12 cellular contexts compared by ENCODE assay signal in genomic region chr11:116786360-116786759, GRCh38. TPM values are rescaled to one million over a fixed set of nuclear protein-coding genes. Genes with fewer than 3 reads are reported as not detected.
DNase-seq lines count a peak whose midpoint lies in the region; ATAC-seq and TF ChIP-seq lines count a peak whose summit lies in the region.
"Had no signal": no experiment of that assay in that cellular context is flagged by ENCODE, and none has a peak within 500 bp of the region (broad histone marks: within the 10 kb centered on the region; RNA-seq: fewer than 3 reads in every experiment).

No MANE protein-coding gene starts in this region.

- H3K9ac ChIP-seq in HUES6 (ENCODE audit: low read length) = no peak overlapping the region

- peaks cover 25% of the 10 kb centered on the region for H3K4me1 ChIP-seq in CD8-positive, alpha-beta memory T cell (ENCODE audit: insufficient read depth, low read length)
- H3K4me1 ChIP-seq in HUES6 (ENCODE audit: control insufficient read depth, insufficient read depth, low read length) = peaks cover 9% of the 10 kb centered on the region
- peaks cover 0 to 32% (median 22%) of the 10 kb centered on the region in 4 donors for H3K4me1 ChIP-seq in tibial artery

- H3K27me3 ChIP-seq in CD8-positive, alpha-beta memory T cell (ENCODE audit: insufficient read depth, low read length, poor library complexity, severe bottlenecking) = no peaks in the 10 kb centered on the region
- H3K27me3 ChIP-seq in HUES6 (ENCODE audit: control insufficient read depth, insufficient read depth, low read length) (peaks cover 28% of the 10 kb centered on the region), tibial artery (peaks cover 0 to 3% of the 10 kb centered on the region in 2 donors)

- intact Hi-C loops in tibial artery (cut with DNase I; ENCODE audit: low total_unique reads) = loop anchor here (10.0 kb wide), 1 partner anchor 448 kb away; the partner anchor contains the start of genes PCSK7 and RNF214

- H3K36me3 Mint-ChIP-seq in CD8-positive, alpha-beta memory T cell = peaks cover 15 to 62% (median 40%) of the 10 kb centered on the region in 3 donors
- H3K36me3 Mint-ChIP-seq in activated naive CD8-positive, alpha-beta T cell treated with anti-CD3 and anti-CD28 coated beads, Interleukin-2, amount 50 U/mL, for 24 hours (ENCODE audit: low read depth) = peaks cover 53% of the 10 kb centered on the region
- H3K36me3 Mint-ChIP-seq in nephron progenitor cell (ENCODE audit: low read depth) = peaks cover 49% of the 10 kb centered on the region

- H3K4me3 Mint-ChIP-seq in CD8-positive, alpha-beta memory T cell = peak overlapping the region; percentile 93 to 100 (median 97)
- peak overlapping the region; percentile 91 for H3K4me3 Mint-ChIP-seq in activated naive CD8-positive, alpha-beta T cell treated with anti-CD3 and anti-CD28 coated beads, Interleukin-2, amount 50 U/mL, for 24 hours
- peak overlapping the region; percentile 95 for H3K4me3 Mint-ChIP-seq in nephron progenitor cell

- H3K4me3 ChIP-seq in CD8-positive, alpha-beta memory T cell (ENCODE audit: low read length) = peak overlapping the region; percentile 93
- H3K4me3 ChIP-seq in HUES6 (ENCODE audit: low read depth, low read length) (peak overlapping the region; percentile 95; the same call in 1 of the 2 replicates), tibial artery (peak overlapping the region in 1 of 2 donors; percentile 100)

- H3K27me3 Mint-ChIP-seq in CD8-positive, alpha-beta memory T cell = no peaks in the 10 kb centered on the region
- peaks cover 2% of the 10 kb centered on the region for H3K27me3 Mint-ChIP-seq in activated naive CD8-positive, alpha-beta T cell treated with anti-CD3 and anti-CD28 coated beads, Interleukin-2, amount 50 U/mL, for 24 hours
- H3K27me3 Mint-ChIP-seq in nephron progenitor cell (ENCODE audit: low read depth, poor library complexity) = peaks cover 22% of the 10 kb centered on the region

- no peak for DNase-seq in CD8-positive, alpha-beta memory T cell
- DNase-seq in activated naive CD8-positive, alpha-beta T cell treated with anti-CD3 and anti-CD28 coated beads, Interleukin-2, amount 50 U/mL, for 24 hours = no peak
- DNase-seq in nephron progenitor cell (no peak), GF-D8 (lab: John Stamatoyannopoulos, UW) (no peak), tibial artery (no peak)
- DNase-seq: amniotic stem cell, NCI-H2107, WERI-Rb-1 had no signal

- CTCF ChIA-PET in CD8-positive, alpha-beta memory T cell (lab: Charles Lee) = interaction anchor here (0.6 to 8.4 kb wide), 6 partner anchors 13 to 321 kb away, joined by 4 to 101 read pairs (median 10); partner anchors contain the start of genes APOA1, APOC3, BUD13 and SIK3

- H3K9me3 ChIP-seq in CD8-positive, alpha-beta memory T cell (ENCODE audit: low read length) = no peaks in the 10 kb centered on the region
- H3K9me3 ChIP-seq in HUES6 (ENCODE audit: control insufficient read depth, insufficient read depth, low read depth, low read length) (no peaks in the 10 kb centered on the region), tibial artery (no peaks in the 10 kb centered on the region)

- H3K27ac ChIP-seq in CD8-positive, alpha-beta memory T cell (ENCODE audit: low read depth, low read length) = no peak overlapping the region
- H3K27ac ChIP-seq in HUES6 (ENCODE audit: low read depth, low read length) = no peak overlapping the region
- no peak overlapping the region for H3K27ac ChIP-seq in tibial artery
- H3K27ac ChIP-seq: WERI-Rb-1 had no signal

- H3K9me3 Mint-ChIP-seq in CD8-positive, alpha-beta memory T cell = no peaks in the 10 kb centered on the region
- no peaks in the 10 kb centered on the region for H3K9me3 Mint-ChIP-seq in activated naive CD8-positive, alpha-beta T cell treated with anti-CD3 and anti-CD28 coated beads, Interleukin-2, amount 50 U/mL, for 24 hours
- H3K9me3 Mint-ChIP-seq in nephron progenitor cell = no peaks in the 10 kb centered on the region

- no peak for ATAC-seq in activated naive CD8-positive, alpha-beta T cell treated with anti-CD3 and anti-CD28 coated beads, Interleukin-2, amount 50 U/mL, for 24 hours
- no peak for ATAC-seq in GM19351 (IDR thresholded peaks at IDR 0.05; ENCODE audit: unreplicated experiment)

- TF ChIP-seq CTCF in nephron progenitor cell (IDR thresholded peaks at IDR 0.05) (no peak), tibial artery (IDR thresholded peaks at IDR 0.05) (no peak)

- peaks cover 50% of the 10 kb centered on the region for H3K36me3 ChIP-seq in CD8-positive, alpha-beta memory T cell (ENCODE audit: insufficient read depth, low read length)
- H3K36me3 ChIP-seq in HUES6 (ENCODE audit: control insufficient read depth, insufficient read depth, low read length) (peaks cover 52% of the 10 kb centered on the region), tibial artery (peaks cover 49 to 54% (median 51%) of the 10 kb centered on the region in 3 donors)

- peak overlapping the region; percentile 9 to 98 (median 88) for H3K27ac Mint-ChIP-seq in CD8-positive, alpha-beta memory T cell
- H3K27ac Mint-ChIP-seq in activated naive CD8-positive, alpha-beta T cell treated with anti-CD3 and anti-CD28 coated beads, Interleukin-2, amount 50 U/mL, for 24 hours = peak overlapping the region; percentile 77
- H3K27ac Mint-ChIP-seq in nephron progenitor cell = no peak overlapping the region

- POLR2A ChIA-PET in CD8-positive, alpha-beta memory T cell (lab: Charles Lee) = interaction anchor here (0.5 to 3.2 kb wide), 3 partner anchors 13 to 49 kb away, joined by 5 to 24 read pairs (median 17); partner anchors contain the start of gene BUD13

- peaks cover 53 to 81% (median 68%) of the 10 kb centered on the region in 3 donors for H3K4me1 Mint-ChIP-seq in CD8-positive, alpha-beta memory T cell
- peaks cover 63% of the 10 kb centered on the region for H3K4me1 Mint-ChIP-seq in activated naive CD8-positive, alpha-beta T cell treated with anti-CD3 and anti-CD28 coated beads, Interleukin-2, amount 50 U/mL, for 24 hours
- peaks cover 25% of the 10 kb centered on the region for H3K4me1 Mint-ChIP-seq in nephron progenitor cell

RNA-seq across cellular contexts. Expression of gene ZPR1, which starts 1.5 kb away (rescaled TPM):
- total RNA-seq in CD8-positive, alpha-beta memory T cell = 100 to 1,000 TPM; 118 to 124 TPM
- polyA plus RNA-seq in CD8-positive, alpha-beta memory T cell = 47.6 TPM

RNA-seq across cellular contexts. Expression of gene APOA5, which starts 5.3 kb away (rescaled TPM):
- total RNA-seq in CD8-positive, alpha-beta memory T cell = not detected
- not detected for polyA plus RNA-seq in CD8-positive, alpha-beta memory T cell
- total RNA-seq: RPMI7951, subcutaneous adipose tissue had no signal

RNA-seq across cellular contexts. Expression of gene BUD13, which starts 13.6 kb away (rescaled TPM):
- 10 to 100 TPM; 31.4 to 32.3 TPM for total RNA-seq in CD8-positive, alpha-beta memory T cell
- 15.0 TPM for polyA plus RNA-seq in CD8-positive, alpha-beta memory T cell

RNA-seq across cellular contexts. Expression of gene APOA4, which starts 36.7 kb away (rescaled TPM):
- not detected for total RNA-seq in CD8-positive, alpha-beta memory T cell
- not detected for polyA plus RNA-seq in CD8-positive, alpha-beta memory T cell
- total RNA-seq: RPMI7951, subcutaneous adipose tissue had no signal

RNA-seq across cellular contexts. Expression of gene APOC3, which starts 43.3 kb away (rescaled TPM):
- total RNA-seq in CD8-positive, alpha-beta memory T cell = not detected
- polyA plus RNA-seq in CD8-positive, alpha-beta memory T cell = not detected
- total RNA-seq: RPMI7951, subcutaneous adipose tissue had no signal
